ENCODE assay signal across 9 cellular contexts in genomic region chr16:53773150-53773846, GRCh38.
A peak's percentile ranks its signal among the peaks of the same experiment; 100 is the strongest.
DNase-seq lines count a peak whose midpoint lies in the region; ATAC-seq and TF ChIP-seq lines count a peak whose summit lies in the region.
"Had no signal": no experiment of that assay in that cellular context is flagged by ENCODE, and none has a peak within 500 bp of the region (broad histone marks: within the 10 kb centered on the region; RNA-seq: fewer than 3 reads in every experiment).

No MANE protein-coding gene starts in this region.

- H3K4me3 Mint-ChIP-seq in CD4-positive, alpha-beta T cell, result no peak overlapping the region
- H3K4me3 Mint-ChIP-seq in activated T-helper 2 cell treated with anti-CD3 and anti-CD28 coated beads, Interferon-gamma antibody, Interleukin-2, Interleukin-4, amounts not matched to agents 10 μg/mL and 5 μg/mL and 100 μg/mL, durations not matched to agents 14 hours and 24 hours and 36 hours (ENCODE audit: low read depth), result no peak overlapping the region

- CTCF ChIA-PET in CD4-positive, alpha-beta T cell (lab: Charles Lee), result interaction anchor here (1.5 kb wide), 1 partner anchor 30 kb away, joined by 3 read pairs; no protein-coding TSS in a partner anchor

- H3K27me3 Mint-ChIP-seq in CD4-positive, alpha-beta T cell, result no peaks in the 10 kb centered on the region
- H3K27me3 Mint-ChIP-seq in activated T-helper 2 cell treated with anti-CD3 and anti-CD28 coated beads, Interferon-gamma antibody, Interleukin-2, Interleukin-4, amounts not matched to agents 10 μg/mL and 5 μg/mL and 100 μg/mL, durations not matched to agents 14 hours and 24 hours and 36 hours (ENCODE audit: low read depth), result no peaks in the 10 kb centered on the region

- WGBS in gastroesophageal sphincter (ENCODE audit: low coverage in 1 of 2), 2 donors, result 32 to 43% methylated on average over 5 of the region's 5 CpGs

- no peak for TF ChIP-seq POLR2A in gastroesophageal sphincter (IDR thresholded peaks at IDR 0.05)

- peaks cover 27% of the 10 kb centered on the region for H3K4me1 Mint-ChIP-seq in CD4-positive, alpha-beta T cell (ENCODE audit: low read depth)
- peaks cover 30% of the 10 kb centered on the region for H3K4me1 Mint-ChIP-seq in activated T-helper 2 cell treated with anti-CD3 and anti-CD28 coated beads, Interferon-gamma antibody, Interleukin-2, Interleukin-4, amounts not matched to agents 10 μg/mL and 5 μg/mL and 100 μg/mL, durations not matched to agents 14 hours and 24 hours and 36 hours (ENCODE audit: low read depth)

- no peak for ATAC-seq in CD4-positive, alpha-beta T cell (ENCODE audit: poor library complexity)
- ATAC-seq in GM19395 (IDR thresholded peaks at IDR 0.05; ENCODE audit: unreplicated experiment), result peak; percentile 63
- ATAC-seq in SK-N-SH treated with all-trans-retinoic acid at 6 μM for 48 hours, result peak; percentile 77
- peak; percentile 52 for ATAC-seq in gastroesophageal sphincter
- no peak for ATAC-seq in HG02678 (IDR thresholded peaks at IDR 0.05; ENCODE audit: unreplicated experiment)

- no peaks in the 10 kb centered on the region for H3K36me3 Mint-ChIP-seq in CD4-positive, alpha-beta T cell (ENCODE audit: low read depth)
- H3K36me3 Mint-ChIP-seq in activated T-helper 2 cell treated with anti-CD3 and anti-CD28 coated beads, Interferon-gamma antibody, Interleukin-2, Interleukin-4, amounts not matched to agents 10 μg/mL and 5 μg/mL and 100 μg/mL, durations not matched to agents 14 hours and 24 hours and 36 hours (ENCODE audit: low read depth), result peaks cover 3% of the 10 kb centered on the region

- H3K4me1 ChIP-seq in gastroesophageal sphincter, result peaks cover 16 to 85% (median 24%) of the 10 kb centered on the region in 3 donors

- H3K9me3 Mint-ChIP-seq in CD4-positive, alpha-beta T cell, result no peaks in the 10 kb centered on the region
- H3K9me3 Mint-ChIP-seq in activated T-helper 2 cell treated with anti-CD3 and anti-CD28 coated beads, Interferon-gamma antibody, Interleukin-2, Interleukin-4, amounts not matched to agents 10 μg/mL and 5 μg/mL and 100 μg/mL, durations not matched to agents 14 hours and 24 hours and 36 hours, result no peaks in the 10 kb centered on the region

- H3K27me3 ChIP-seq in CD4-positive, alpha-beta T cell (ENCODE audit: control insufficient read depth, insufficient read depth, low read length), result no peaks in the 10 kb centered on the region
- H3K27me3 ChIP-seq in gastroesophageal sphincter, result no peaks in the 10 kb centered on the region
- H3K27me3 ChIP-seq: neutrophil had no signal

- no peak for DNase-seq in CD4-positive, alpha-beta T cell
- DNase-seq in NCI-H1092 treated with DMSO at 0.1 percent for 48 hours (lab: John Stamatoyannopoulos, UW) (peak; percentile 83), pons (ENCODE audit: low spot score) (peak; percentile 82)
- DNase-seq in activated T-helper 2 cell treated with anti-CD3 and anti-CD28 coated beads, Interferon-gamma antibody, Interleukin-2, Interleukin-4, amounts not matched to agents 10 μg/mL and 5 μg/mL and 100 μg/mL, durations not matched to agents 14 hours and 24 hours and 36 hours (ENCODE audit: low spot score), result no peak

- POLR2A ChIA-PET in CD4-positive, alpha-beta T cell (lab: Charles Lee), result interaction anchor here (0.6 kb wide), 1 partner anchor 202 kb away, joined by 3 read pairs; no protein-coding TSS in a partner anchor

- no peak overlapping the region for H3K4me3 ChIP-seq in gastroesophageal sphincter

- TF ChIP-seq EP300 in gastroesophageal sphincter (IDR thresholded peaks at IDR 0.05), result no peak

- no peaks in the 10 kb centered on the region for H3K9me3 ChIP-seq in CD4-positive, alpha-beta T cell (ENCODE audit: control insufficient read depth, low read length)
- no peaks in the 10 kb centered on the region for H3K9me3 ChIP-seq in gastroesophageal sphincter
- H3K9me3 ChIP-seq: neutrophil had no signal

- TF ChIP-seq CTCF in CD4-positive, alpha-beta T cell (IDR thresholded peaks at IDR 0.05), result peak; percentile 27
- TF ChIP-seq CTCF in gastroesophageal sphincter (IDR thresholded peaks at IDR 0.05), result peak in 3 of 4 experiments; percentile 36 to 73 (median 55)

- no peak overlapping the region for H3K27ac ChIP-seq in CD4-positive, alpha-beta T cell (ENCODE audit: low read depth, low read length)
- peak overlapping the region in 1 of 4 donors; percentile 29 for H3K27ac ChIP-seq in gastroesophageal sphincter
- H3K27ac ChIP-seq: neutrophil had no signal

- H3K36me3 ChIP-seq in gastroesophageal sphincter, result no peaks in the 10 kb centered on the region
- H3K36me3 ChIP-seq: neutrophil had no signal

- H3K27ac Mint-ChIP-seq in CD4-positive, alpha-beta T cell, result no peak overlapping the region
- no peak overlapping the region for H3K27ac Mint-ChIP-seq in activated T-helper 2 cell treated with anti-CD3 and anti-CD28 coated beads, Interferon-gamma antibody, Interleukin-2, Interleukin-4, amounts not matched to agents 10 μg/mL and 5 μg/mL and 100 μg/mL, durations not matched to agents 14 hours and 24 hours and 36 hours

- intact Hi-C loops in CD4-positive, alpha-beta T cell (cut with DNase I, micrococcal nuclease), result no loop called here
- intact Hi-C loops in activated T-helper 2 cell treated with anti-CD3 and anti-CD28 coated beads, Interferon-gamma antibody, Interleukin-2, Interleukin-4, amounts not matched to agents 10 μg/mL and 5 μg/mL and 100 μg/mL, durations not matched to agents 14 hours and 24 hours and 36 hours (cut with micrococcal nuclease), result loop anchor here (5.0 to 10.0 kb wide), 2 partner anchors 509 to 1162 kb away; partner anchors contain the start of gene IRX5

TF ChIP-seq in SK-N-SH treated with all-trans-retinoic acid at 6 μM for 48 hours, 23 proteins besides CTCF, POLR2A, EP300 and RAD21 (continues in another document):
- TF ChIP-seq, protein P1, sequence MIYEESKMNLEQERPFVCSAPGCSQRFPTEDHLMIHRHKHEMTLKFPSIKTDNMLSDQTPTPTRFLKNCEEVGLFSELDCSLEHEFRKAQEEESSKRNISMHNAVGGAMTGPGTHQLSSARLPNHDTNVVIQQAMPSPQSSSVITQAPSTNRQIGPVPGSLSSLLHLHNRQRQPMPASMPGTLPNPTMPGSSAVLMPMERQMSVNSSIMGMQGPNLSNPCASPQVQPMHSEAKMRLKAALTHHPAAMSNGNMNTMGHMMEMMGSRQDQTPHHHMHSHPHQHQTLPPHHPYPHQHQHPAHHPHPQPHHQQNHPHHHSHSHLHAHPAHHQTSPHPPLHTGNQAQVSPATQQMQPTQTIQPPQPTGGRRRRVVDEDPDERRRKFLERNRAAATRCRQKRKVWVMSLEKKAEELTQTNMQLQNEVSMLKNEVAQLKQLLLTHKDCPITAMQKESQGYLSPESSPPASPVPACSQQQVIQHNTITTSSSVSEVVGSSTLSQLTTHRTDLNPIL (CRISPR knock-in tag; IDR thresholded peaks at IDR 0.05; ENCODE audit: low read depth), result no peak
- TF ChIP-seq, protein P2, sequence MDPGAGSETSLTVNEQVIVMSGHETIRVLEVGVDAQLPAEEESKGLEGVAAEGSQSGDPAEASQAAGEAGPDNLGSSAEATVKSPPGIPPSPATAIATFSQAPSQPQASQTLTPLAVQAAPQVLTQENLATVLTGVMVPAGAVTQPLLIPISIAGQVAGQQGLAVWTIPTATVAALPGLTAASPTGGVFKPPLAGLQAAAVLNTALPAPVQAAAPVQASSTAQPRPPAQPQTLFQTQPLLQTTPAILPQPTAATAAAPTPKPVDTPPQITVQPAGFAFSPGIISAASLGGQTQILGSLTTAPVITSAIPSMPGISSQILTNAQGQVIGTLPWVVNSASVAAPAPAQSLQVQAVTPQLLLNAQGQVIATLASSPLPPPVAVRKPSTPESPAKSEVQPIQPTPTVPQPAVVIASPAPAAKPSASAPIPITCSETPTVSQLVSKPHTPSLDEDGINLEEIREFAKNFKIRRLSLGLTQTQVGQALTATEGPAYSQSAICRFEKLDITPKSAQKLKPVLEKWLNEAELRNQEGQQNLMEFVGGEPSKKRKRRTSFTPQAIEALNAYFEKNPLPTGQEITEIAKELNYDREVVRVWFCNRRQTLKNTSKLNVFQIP (CRISPR knock-in tag; IDR thresholded peaks at IDR 0.05; ENCODE audit: borderline replicate concordance, low read depth), result no peak
- no peak for TF ChIP-seq ZNF8 (CRISPR knock-in tag; IDR thresholded peaks at IDR 0.05)
- no peak for TF ChIP-seq ZC3H10 (CRISPR knock-in tag; IDR thresholded peaks at IDR 0.05)
- TF ChIP-seq ARNTL (CRISPR knock-in tag; IDR thresholded peaks at IDR 0.05; ENCODE audit: borderline replicate concordance, low read depth), result no peak
- no peak for TF ChIP-seq TCF4 (CRISPR knock-in tag; IDR thresholded peaks at IDR 0.05; ENCODE audit: borderline replicate concordance)
- TF ChIP-seq ESRRG (CRISPR knock-in tag; IDR thresholded peaks at IDR 0.05), result no peak
- TF ChIP-seq PPARA (CRISPR knock-in tag; IDR thresholded peaks at IDR 0.05; ENCODE audit: borderline replicate concordance), result no peak
- no peak for TF ChIP-seq SNAI2 (CRISPR knock-in tag; IDR thresholded peaks at IDR 0.05)
- TF ChIP-seq BACH2 (CRISPR knock-in tag; IDR thresholded peaks at IDR 0.05; ENCODE audit: borderline replicate concordance), result no peak
- no peak for TF ChIP-seq GLIS3 (CRISPR knock-in tag; IDR thresholded peaks at IDR 0.05)
- no peak for TF ChIP-seq OSR1 (CRISPR knock-in tag; IDR thresholded peaks at IDR 0.05)
- no peak for TF ChIP-seq ZFP30 (CRISPR knock-in tag; IDR thresholded peaks at IDR 0.05)
- TF ChIP-seq, protein P3, sequence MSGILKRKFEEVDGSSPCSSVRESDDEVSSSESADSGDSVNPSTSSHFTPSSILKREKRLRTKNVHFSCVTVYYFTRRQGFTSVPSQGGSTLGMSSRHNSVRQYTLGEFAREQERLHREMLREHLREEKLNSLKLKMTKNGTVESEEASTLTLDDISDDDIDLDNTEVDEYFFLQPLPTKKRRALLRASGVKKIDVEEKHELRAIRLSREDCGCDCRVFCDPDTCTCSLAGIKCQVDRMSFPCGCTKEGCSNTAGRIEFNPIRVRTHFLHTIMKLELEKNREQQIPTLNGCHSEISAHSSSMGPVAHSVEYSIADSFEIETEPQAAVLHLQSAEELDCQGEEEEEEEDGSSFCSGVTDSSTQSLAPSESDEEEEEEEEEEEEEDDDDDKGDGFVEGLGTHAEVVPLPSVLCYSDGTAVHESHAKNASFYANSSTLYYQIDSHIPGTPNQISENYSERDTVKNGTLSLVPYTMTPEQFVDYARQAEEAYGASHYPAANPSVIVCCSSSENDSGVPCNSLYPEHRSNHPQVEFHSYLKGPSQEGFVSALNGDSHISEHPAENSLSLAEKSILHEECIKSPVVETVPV (CRISPR knock-in tag; IDR thresholded peaks at IDR 0.05), result no peak
- no peak for TF ChIP-seq TOX (CRISPR knock-in tag; IDR thresholded peaks at IDR 0.05; ENCODE audit: borderline replicate concordance)
- no peak for TF ChIP-seq ZFP3 (CRISPR knock-in tag; IDR thresholded peaks at IDR 0.05)

Comparison
In these comparisons a context has a peak if more than half of its experiments do, and no peak if none do; other contexts are left out.
1. ATAC-seq: peak in GM19395 (single experiment), SK-N-SH treated with all-trans-retinoic acid at 6 μM for 48 hours (single experiment) and gastroesophageal sphincter (single experiment); none in CD4-positive, alpha-beta T cell (single experiment) and HG02678 (single experiment).
2. DNase-seq: peak in NCI-H1092 treated with DMSO at 0.1 percent for 48 hours (single experiment) and pons (single experiment); none in CD4-positive, alpha-beta T cell (0 of 10) and activated T-helper 2 cell treated with anti-CD3 and anti-CD28 coated beads, Interferon-gamma antibody, Interleukin-2, Interleukin-4, amounts not matched to agents 10 μg/mL and 5 μg/mL and 100 μg/mL, durations not matched to agents 14 hours and 24 hours and 36 hours (single experiment).